In genomic region chr7:158142657-158143056, GRCh38 we compare ENCODE assay signal across 24 cellular contexts.
"Had no signal": no experiment of that assay in that cellular context is flagged by ENCODE, and none has a peak within 500 bp of the region (broad histone marks: within the 10 kb centered on the region; RNA-seq: fewer than 3 reads in every experiment).

No MANE protein-coding gene starts in this region.

- H3K4me1 ChIP-seq: left ventricle myocardium inferior, right atrium auricular region, stomach, testis, thyroid gland, upper lobe of right lung had no signal

- H3K4me3 ChIP-seq: left ventricle myocardium inferior, lung, mucosa of descending colon, ovary, right atrium auricular region, skin epidermis, stomach, testis, thyroid gland, upper lobe of right lung had no signal

- H3K36me3 ChIP-seq: left ventricle myocardium inferior, ovary, right atrium auricular region, stomach, thyroid gland, upper lobe of right lung had no signal

- H3K27me3 Mint-ChIP-seq: natural killer cell treated with Interleukin-12 subunit alpha and Interleukin-12 subunit beta and Interleukin-15 and Interleukin-18, amount 100 ng/mL, for 72 hours; progenitor cell of endocrine pancreas; stimulated activated naive B cell treated with anti-CD40 and anti-IgM and Interleukin-4, amounts not matched to agents 10 μg/mL and 1 μg/mL and 100 μg/mL, for 72 hours had no signal

- H3K27me3 ChIP-seq: ovary, right atrium auricular region, stomach, testis, thyroid gland, upper lobe of right lung had no signal

- H3K9me3 ChIP-seq: right atrium auricular region, testis, thyroid gland, upper lobe of right lung had no signal

- H3K4me1 Mint-ChIP-seq: immature natural killer cell; naive thymus-derived CD4-positive, alpha-beta T cell; stimulated activated naive B cell treated with anti-CD40 and anti-IgM and Interleukin-4, amounts not matched to agents 10 μg/mL and 1 μg/mL and 100 μg/mL, for 72 hours had no signal

- H3K27ac ChIP-seq: left ventricle myocardium inferior, ovary, right atrium auricular region, skin epidermis, stomach, testis, thyroid gland, upper lobe of right lung had no signal

- DNase-seq: hippocampal formation; immature natural killer cell; left ventricle myocardium inferior; mesendoderm; midbrain; mucosa of descending colon; naive thymus-derived CD4-positive, alpha-beta T cell; ovary; stimulated activated CD4-positive, alpha-beta T cell treated with anti-CD3 and anti-CD28 coated beads, Interleukin-12 subunit alpha, Interleukin-12 subunit beta, amount 100 ng/mL, for 4 hours; stimulated activated CD4-positive, alpha-beta T cell treated with anti-CD3 and anti-CD28 coated beads, Interleukin-15, amount 100 ng/mL, for 24 hours; stimulated activated CD4-positive, alpha-beta T cell treated with anti-CD3 and anti-CD28 coated beads, Interleukin-2, amount 100 ng/mL, for 24 hours; stimulated activated CD4-positive, alpha-beta T cell treated with anti-CD3 and anti-CD28 coated beads, Interleukin-4, amount 100 ng/mL, for 1 hour; stimulated activated naive B cell treated with anti-CD40 and anti-IgM and Interleukin-4, amounts not matched to agents 10 μg/mL and 1 μg/mL and 100 μg/mL, for 72 hours; stimulated activated naive CD8-positive, alpha-beta T cell treated with anti-CD3 and anti-CD28 coated beads, Interleukin-15, Interleukin-2, amounts not matched to agents 100 U/mL and 50 U/mL, for 24 hours; stomach; testis; thyroid gland; trophoblast cell; upper lobe of right lung had no signal

- H3K36me3 Mint-ChIP-seq: immature natural killer cell; natural killer cell treated with Interleukin-12 subunit alpha and Interleukin-12 subunit beta and Interleukin-15 and Interleukin-18, amount 100 ng/mL, for 72 hours; stimulated activated naive B cell treated with anti-CD40 and anti-IgM and Interleukin-4, amounts not matched to agents 10 μg/mL and 1 μg/mL and 100 μg/mL, for 72 hours had no signal

- H3K4me3 Mint-ChIP-seq: immature natural killer cell; naive thymus-derived CD4-positive, alpha-beta T cell; natural killer cell treated with Interleukin-12 subunit alpha and Interleukin-12 subunit beta and Interleukin-15 and Interleukin-18, amount 100 ng/mL, for 72 hours; stimulated activated naive B cell treated with anti-CD40 and anti-IgM and Interleukin-4, amounts not matched to agents 10 μg/mL and 1 μg/mL and 100 μg/mL, for 72 hours had no signal

- H3K27ac Mint-ChIP-seq: immature natural killer cell; natural killer cell treated with Interleukin-12 subunit alpha and Interleukin-12 subunit beta and Interleukin-15 and Interleukin-18, amount 100 ng/mL, for 72 hours; stimulated activated naive B cell treated with anti-CD40 and anti-IgM and Interleukin-4, amounts not matched to agents 10 μg/mL and 1 μg/mL and 100 μg/mL, for 72 hours had no signal

- H3K9me3 Mint-ChIP-seq: natural killer cell treated with Interleukin-12 subunit alpha and Interleukin-12 subunit beta and Interleukin-15 and Interleukin-18, amount 100 ng/mL, for 72 hours had no signal
